In the genomic region with DNA sequence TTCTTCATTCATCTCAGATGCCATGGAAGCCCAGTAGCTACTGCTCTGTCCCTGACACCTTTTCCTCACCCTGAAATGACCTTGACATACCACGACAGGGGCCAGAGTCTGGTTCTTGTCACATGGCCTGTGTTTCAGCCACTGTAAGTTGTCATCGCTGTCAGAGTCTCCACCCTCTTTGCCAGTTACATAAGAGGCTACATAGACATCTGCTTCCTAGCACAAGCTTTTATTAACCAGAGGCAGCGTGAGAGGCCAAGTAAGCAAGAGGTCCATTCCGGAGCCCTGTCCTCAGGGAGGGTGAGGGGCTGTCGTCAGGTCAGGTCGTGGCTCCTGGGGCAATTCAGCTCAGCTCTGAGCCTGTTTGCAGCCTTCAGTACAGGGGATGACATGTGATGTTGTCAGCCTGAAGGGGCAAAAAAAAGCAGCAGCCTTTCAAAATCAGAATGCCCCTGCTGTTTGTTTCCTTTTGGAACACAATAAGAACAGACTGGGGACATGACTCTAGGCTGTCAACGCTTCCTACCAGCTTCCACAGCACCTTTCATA, we compare ENCODE assay signal across 10 cellular contexts.
DNase-seq lines count a peak whose midpoint lies in the region; ATAC-seq, FAIRE-seq and TF ChIP-seq lines count a peak whose summit lies in the region.
"Had no signal": no experiment of that assay in that cellular context is flagged by ENCODE, and none has a peak within 500 bp of the region (broad histone marks: within the 10 kb centered on the region; RNA-seq: fewer than 3 reads in every experiment).

No MANE protein-coding gene starts in this region.

- DNase-seq in esophagus muscularis mucosa (ENCODE audit: extremely low spot score), result no peak
- DNase-seq in HepG2 (ENCODE audit: low spot score), result peak; percentile 38
- DNase-seq in sciatic nerve (ENCODE audit: low spot score), result no peak
- no peak for DNase-seq in immature natural killer cell
- no peak for DNase-seq in T-cell
- no peak for DNase-seq in SKM-1 (lab: John Stamatoyannopoulos, UW; ENCODE audit: unreplicated experiment)
- no peak for DNase-seq in NCI-H1930 (lab: John Stamatoyannopoulos, UW)
- DNase-seq: activated naive CD8-positive, alpha-beta T cell treated with anti-CD3 and anti-CD28 coated beads, Interleukin-2, amount 10 ng/mL, durations not matched to agents 7 days and 5 days; CD4-positive, alpha-beta T cell had no signal

- no peak for FAIRE-seq in HepG2 (lab: Jason Lieb, UNC)

- intact Hi-C loops in esophagus muscularis mucosa (cut with DNase I) (loop anchor here (10.0 kb wide), 1 partner anchor 59 kb away; no protein-coding TSS in a partner anchor), HepG2 (cut with micrococcal nuclease; ENCODE audit: unreplicated experiment) (no loop called here), sciatic nerve (cut with DNase I) (no loop called here)

- TF ChIP-seq RAD21 in HepG2 (CRISPR knock-in tag; IDR thresholded peaks at IDR 0.05), result no peak

- H3K9me3 ChIP-seq in HUES48 (ENCODE audit: control insufficient read depth, insufficient read depth, low read length) (no peaks in the 10 kb centered on the region), esophagus muscularis mucosa (no peaks in the 10 kb centered on the region), HepG2 (ENCODE audit: low read length) (no peaks in the 10 kb centered on the region)

- BruUV-seq in HepG2 (replicated peaks; lab: Mats Ljungman, UMichigan), result no TSS peak

- TF ChIP-seq CTCF in esophagus muscularis mucosa (IDR thresholded peaks at IDR 0.05) (no peak), HepG2 (CRISPR knock-in tag; IDR thresholded peaks at IDR 0.05) (no peak)

- no peaks in the 10 kb centered on the region for H3K79me2 ChIP-seq in HepG2 (ENCODE audit: insufficient read depth, low read length)

- POLR2A ChIA-PET in HepG2 (lab: Yijun Ruan, JAX) (interaction anchor here (1.1 kb wide), 1 partner anchor 186 kb away, joined by 3 read pairs; the partner anchor contains the start of gene BCLAF1), T-cell (lab: Charles Lee) (no interaction called here)

- no peak overlapping the region for H3K9ac ChIP-seq in HUES48 (ENCODE audit: low read depth, low read length)
- no peak overlapping the region for H3K9ac ChIP-seq in HepG2 (ENCODE audit: insufficient read depth, low read depth, low read length)

- TF ChIP-seq EP300 in esophagus muscularis mucosa (IDR thresholded peaks at IDR 0.05) (peak; percentile 9), HepG2 (IDR thresholded peaks at IDR 0.05; ENCODE audit: low read depth in 2 of 2, low read length in 2 of 2) (no peak), HepG2 (CRISPR knock-in tag; IDR thresholded peaks at IDR 0.05; ENCODE audit: borderline replicate concordance) (no peak)

- no peaks in the 10 kb centered on the region for H3K4me1 Mint-ChIP-seq in immature natural killer cell
- H3K4me1 Mint-ChIP-seq in T-cell, result no peaks in the 10 kb centered on the region
- H3K4me1 Mint-ChIP-seq: activated naive CD8-positive, alpha-beta T cell treated with anti-CD3 and anti-CD28 coated beads, Interleukin-2, amount 10 ng/mL, durations not matched to agents 7 days and 5 days had no signal

- H3K36me3 Mint-ChIP-seq in immature natural killer cell (no peaks in the 10 kb centered on the region), T-cell (no peaks in the 10 kb centered on the region)
- H3K36me3 Mint-ChIP-seq: activated naive CD8-positive, alpha-beta T cell treated with anti-CD3 and anti-CD28 coated beads, Interleukin-2, amount 10 ng/mL, durations not matched to agents 7 days and 5 days had no signal

- TF ChIP-seq POLR2A in esophagus muscularis mucosa (IDR thresholded peaks at IDR 0.05; ENCODE audit: low read depth) (no peak), HepG2 (IDR thresholded peaks at IDR 0.05; ENCODE audit: insufficient read depth in 1 of 2, low read depth in 2 of 2, low read length in 2 of 2) (no peak)

- H4K20me1 ChIP-seq in HepG2 (ENCODE audit: insufficient read depth, low read length), result no peaks in the 10 kb centered on the region

- H3K4me1 ChIP-seq in HUES48 (ENCODE audit: control insufficient read depth, insufficient read depth, low read length), result peaks cover 29% of the 10 kb centered on the region
- peaks cover 36 to 69% (median 56%) of the 10 kb centered on the region in 4 donors for H3K4me1 ChIP-seq in esophagus muscularis mucosa
- H3K4me1 ChIP-seq in HepG2 (ENCODE audit: insufficient read depth, low read length), result peaks cover 9% of the 10 kb centered on the region; the same call in 1 of the 2 replicates

- H3K27me3 ChIP-seq in HUES48 (ENCODE audit: control insufficient read depth, insufficient read depth, low read length), result peaks cover 69% of the 10 kb centered on the region
- H3K27me3 ChIP-seq in esophagus muscularis mucosa, result no peaks in the 10 kb centered on the region
- H3K27me3 ChIP-seq in HepG2 (ENCODE audit: control insufficient read depth in 1 of 2, insufficient read depth in 2 of 2, low read length in 2 of 2), result no peaks in the 10 kb centered on the region

- H3K27ac ChIP-seq in HUES48 (ENCODE audit: low read depth, low read length), result peak overlapping the region; percentile 71
- H3K27ac ChIP-seq in esophagus muscularis mucosa (replicated peaks in 1 of 4), result peak overlapping the region; percentile 53 to 89 (median 80)
- H3K27ac ChIP-seq in HepG2 (ENCODE audit: extremely low read length, insufficient read depth, low read length), result no peak overlapping the region

- H3K27me3 Mint-ChIP-seq in immature natural killer cell (ENCODE audit: low read depth in 3 of 3) (peaks cover 2 to 6% (median 4%) of the 10 kb centered on the region in 3 donors), T-cell (peaks cover 0 to 6% of the 10 kb centered on the region in 2 donors)

- H2AFZ ChIP-seq in HepG2 (ENCODE audit: low read length), result no peak overlapping the region

- H3K4me2 ChIP-seq in HepG2 (ENCODE audit: low read depth, low read length), result no peak overlapping the region

- H3K4me3 Mint-ChIP-seq in immature natural killer cell, result no peak overlapping the region
- no peak overlapping the region for H3K4me3 Mint-ChIP-seq in T-cell
- H3K4me3 Mint-ChIP-seq: activated naive CD8-positive, alpha-beta T cell treated with anti-CD3 and anti-CD28 coated beads, Interleukin-2, amount 10 ng/mL, durations not matched to agents 7 days and 5 days; CD4-positive, alpha-beta T cell had no signal

- H3K9me3 Mint-ChIP-seq in immature natural killer cell (peaks cover 0 to 1% (median 0%) of the 10 kb centered on the region in 6 donors), T-cell (no peaks in the 10 kb centered on the region)
- H3K9me3 Mint-ChIP-seq: activated naive CD8-positive, alpha-beta T cell treated with anti-CD3 and anti-CD28 coated beads, Interleukin-2, amount 10 ng/mL, durations not matched to agents 7 days and 5 days; CD4-positive, alpha-beta T cell had no signal

- H3K4me3 ChIP-seq in HUES48 (ENCODE audit: low read depth, low read length), result no peak overlapping the region
- H3K4me3 ChIP-seq in esophagus muscularis mucosa, result peak overlapping the region in 3 of 4 donors; percentile 6 to 24 (median 8)
- H3K4me3 ChIP-seq in HepG2 (replicated peaks in 1 of 3; ENCODE audit: insufficient read depth in 1 of 3, low read depth in 2 of 3, low read length in 3 of 3), result no peak overlapping the region

- ATAC-seq in HepG2 (peak; percentile 73), sciatic nerve (peak; percentile 92), T-cell (replicated peaks in 1 of 4) (no peak)

- CTCF ChIA-PET in HepG2 (lab: Yijun Ruan, JAX; ENCODE audit: low intra/inter-chr PET ratio, low total read pairs), result no interaction called here
- CTCF ChIA-PET in T-cell (lab: Charles Lee), result no interaction called here

- in situ Hi-C loops in HepG2 (cut with HindIII; ENCODE audit: extremely low pct_ligation_motif_present, low pct_unique_long_range_greater_than_20kb), result no loop called here

- H3K27ac Mint-ChIP-seq in immature natural killer cell, result no peak overlapping the region
- H3K27ac Mint-ChIP-seq in T-cell, result no peak overlapping the region
- H3K27ac Mint-ChIP-seq: activated naive CD8-positive, alpha-beta T cell treated with anti-CD3 and anti-CD28 coated beads, Interleukin-2, amount 10 ng/mL, durations not matched to agents 7 days and 5 days; CD4-positive, alpha-beta T cell had no signal

- 32% methylated on average over 7 of the region's 7 CpGs for WGBS in esophagus muscularis mucosa
- WGBS in HepG2 (ENCODE audit: low lambda C conversion rate), result 20% methylated on average over 7 of the region's 7 CpGs

- H3K36me3 ChIP-seq in HUES48 (ENCODE audit: control insufficient read depth, insufficient read depth, low read length), result no peaks in the 10 kb centered on the region
- H3K36me3 ChIP-seq in esophagus muscularis mucosa, result no peaks in the 10 kb centered on the region
- no peaks in the 10 kb centered on the region for H3K36me3 ChIP-seq in HepG2 (replicated peaks in 1 of 2; ENCODE audit: control insufficient read depth in 1 of 2, insufficient read depth in 2 of 2, low read length in 2 of 2)

TF ChIP-seq in HepG2, 621 proteins besides CTCF, POLR2A, EP300 and RAD21 (continues in another document):
- TF ChIP-seq ZNF256 (CRISPR knock-in tag; conservative IDR thresholded peaks at IDR 0.05) (no peak), ATF7-NPFF (CRISPR knock-in tag; IDR thresholded peaks at IDR 0.05; ENCODE audit: low read depth) (no peak), MED8 (CRISPR knock-in tag; IDR thresholded peaks at IDR 0.05; ENCODE audit: insufficient replicate concordance) (no peak), ZZZ3 (CRISPR knock-in tag; IDR thresholded peaks at IDR 0.05; ENCODE audit: borderline replicate concordance) (no peak), REPIN1 (CRISPR knock-in tag; IDR thresholded peaks at IDR 0.05; ENCODE audit: borderline replicate concordance, low read depth) (no peak), MYC (CRISPR knock-in tag; IDR thresholded peaks at IDR 0.05; ENCODE audit: borderline replicate concordance) (no peak), CREM (IDR thresholded peaks at IDR 0.05) (no peak), CREM (CRISPR knock-in tag; IDR thresholded peaks at IDR 0.05) (no peak), ZNF143 (CRISPR knock-in tag; IDR thresholded peaks at IDR 0.05) (no peak), ZNF724P (CRISPR knock-in tag; IDR thresholded peaks at IDR 0.05; ENCODE audit: borderline replicate concordance) (no peak), TARDBP (CRISPR knock-in tag; IDR thresholded peaks at IDR 0.05) (0 out of 2 replicates have a peak, but pooled peaks have one; percentile 27), ZNF556 (CRISPR knock-in tag; IDR thresholded peaks at IDR 0.05; ENCODE audit: borderline replicate concordance) (no peak), ZFP90 (CRISPR knock-in tag; IDR thresholded peaks at IDR 0.05; ENCODE audit: borderline replicate concordance) (no peak)
- TF ChIP-seq, protein P1, sequence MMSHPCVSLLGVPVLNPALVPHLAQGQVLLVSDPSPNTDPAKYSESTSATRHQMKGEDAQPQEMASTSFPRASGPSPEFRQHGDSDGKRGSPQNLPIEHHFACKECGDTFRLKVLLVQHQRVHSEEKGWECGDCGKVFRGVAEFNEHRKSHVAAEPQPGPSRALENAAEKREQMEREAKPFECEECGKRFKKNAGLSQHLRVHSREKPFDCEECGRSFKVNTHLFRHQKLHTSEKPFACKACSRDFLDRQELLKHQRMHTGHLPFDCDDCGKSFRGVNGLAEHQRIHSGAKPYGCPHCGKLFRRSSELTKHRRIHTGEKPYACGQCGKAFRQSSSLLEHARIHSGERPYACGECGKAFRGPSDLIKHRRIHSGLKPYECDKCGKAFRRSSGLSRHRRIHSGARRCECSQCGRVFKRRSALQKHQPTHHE (CRISPR knock-in tag; IDR thresholded peaks at IDR 0.05; ENCODE audit: borderline replicate concordance), result no peak

Comparison
In these comparisons a context has a peak if more than half of its experiments do, and no peak if none do; other contexts are left out.
1. H3K4me3 ChIP-seq: peak in esophagus muscularis mucosa (3 of 4); none in HUES48 (single experiment) and HepG2 (0 of 3).
2. ATAC-seq: peak in HepG2 (single experiment) and sciatic nerve (single experiment); none in T-cell (0 of 4).